21 cellular contexts compared by ENCODE assay signal in the genomic region with DNA sequence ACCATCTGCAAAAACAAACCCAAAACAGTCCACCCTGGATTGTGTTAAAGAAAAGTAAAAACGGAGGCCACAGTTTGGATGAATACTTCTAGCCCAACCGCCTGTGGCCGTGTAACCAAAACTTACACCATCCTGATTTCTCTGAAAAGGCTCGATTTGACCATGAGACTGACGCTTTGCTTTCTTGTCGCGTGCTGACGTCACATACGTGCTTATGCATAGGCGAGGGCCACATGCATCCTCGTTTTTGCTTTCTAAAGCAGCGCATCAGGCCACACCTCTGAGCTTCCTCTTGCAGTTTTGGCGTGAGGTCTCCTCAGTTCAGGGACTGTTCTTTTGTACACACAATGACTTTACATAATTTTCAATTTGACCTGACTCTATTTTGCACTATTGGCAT.
"Had no signal": no experiment of that assay in that cellular context is flagged by ENCODE, and none has a peak within 500 bp of the region (broad histone marks: within the 10 kb centered on the region; RNA-seq: fewer than 3 reads in every experiment).

No MANE protein-coding gene starts in this region.

- FAIRE-seq: HTR-8/SVneo, RCC 7860 had no signal

- H3K27me3 ChIP-seq: MG63 had no signal

- H3K9ac ChIP-seq: SK-N-SH had no signal

- H3K9me3 ChIP-seq: MG63, SK-N-SH had no signal

- H3K27ac ChIP-seq: HL-60 had no signal

- DNase-seq: Karpas-422, KG1, MG63, NCI-H1092, NCI-H1105 treated with DMSO at 0.1 percent for 48 hours, NCI-H1417 treated with DMSO at 0.1 percent for 48 hours, NCI-H146, NCI-H1694 treated with DMSO at 0.1 percent for 48 hours, NCI-H1930, NCI-H2081, NCI-H2107, NCI-H2227 treated with DMSO at 0.1 percent for 48 hours, NCI-H524, NCI-H526 treated with DMSO at 0.1 percent for 48 hours, NCI-H748 treated with DMSO at 0.1 percent for 48 hours, RPMI8226, SHP77, SK-N-SH had no signal

- H3K36me3 ChIP-seq: MG63 had no signal

- H3K4me2 ChIP-seq: SK-N-SH had no signal

- H3K4me3 ChIP-seq: MG63 had no signal
